ENCODE assay signal across 29 cellular contexts in genomic region chr6:67664942-67665341, GRCh38.
"Had no signal": no experiment of that assay in that cellular context is flagged by ENCODE, and none has a peak within 500 bp of the region (broad histone marks: within the 10 kb centered on the region; RNA-seq: fewer than 3 reads in every experiment).

No MANE protein-coding gene starts in this region.

- H3K27me3 ChIP-seq: stomach, suprapubic skin, testis, thyroid gland, tibial artery, tibial nerve, transverse colon, upper lobe of left lung, upper lobe of right lung, uterus, vagina had no signal

- H3K4me3 Mint-ChIP-seq: stimulated activated effector memory CD8-positive, alpha-beta T cell treated with anti-CD3 and anti-CD28 coated beads, Interleukin-12 subunit alpha, Interleukin-12 subunit beta, amount 100 ng/mL, for 72 hours; stimulated activated memory B cell treated with anti-CD40 and anti-IgM and Interleukin-4, amounts not matched to agents 10 μg/mL and 1 μg/mL and 100 μg/mL, for 72 hours; stimulated activated naive B cell treated with anti-CD40 and anti-IgM and Interleukin-4, amounts not matched to agents 10 μg/mL and 1 μg/mL and 100 μg/mL, for 72 hours; stimulated activated naive CD8-positive, alpha-beta T cell treated with anti-CD3 and anti-CD28 coated beads, Interleukin-15, amount 100 ng/mL, for 72 hours; stimulated activated naive CD8-positive, alpha-beta T cell treated with anti-CD3 and anti-CD28 coated beads, Interleukin-15, Interleukin-2, amounts not matched to agents 100 ng/mL and 50 ng/mL, for 24 hours; type B pancreatic cell had no signal

- H3K4me1 Mint-ChIP-seq: stimulated activated effector memory CD8-positive, alpha-beta T cell treated with anti-CD3 and anti-CD28 coated beads, Interleukin-12 subunit alpha, Interleukin-12 subunit beta, amount 100 ng/mL, for 72 hours; stimulated activated memory B cell treated with anti-CD40 and anti-IgM and Interleukin-4, amounts not matched to agents 10 μg/mL and 1 μg/mL and 100 μg/mL, for 72 hours; stimulated activated naive B cell treated with anti-CD40 and anti-IgM and Interleukin-4, amounts not matched to agents 10 μg/mL and 1 μg/mL and 100 μg/mL, for 72 hours; stimulated activated naive CD8-positive, alpha-beta T cell treated with anti-CD3 and anti-CD28 coated beads, Interleukin-15, amount 100 ng/mL, for 72 hours had no signal

- DNase-seq: stimulated activated CD4-positive, alpha-beta T cell treated with anti-CD3 and anti-CD28 coated beads, Interleukin-2, amount 100 ng/mL, for 48 hours; stimulated activated CD4-positive, alpha-beta T cell treated with anti-CD3 and anti-CD28 coated beads, Interleukin-4, amount 100 ng/mL, for 1 hour; stimulated activated CD4-positive, alpha-beta T cell treated with anti-CD3 and anti-CD28 coated beads, Interleukin-4, amount 100 ng/mL, for 24 hours; stimulated activated CD4-positive, alpha-beta T cell treated with anti-CD3 and anti-CD28 coated beads, Interleukin-4, amount 100 ng/mL, for 4 hours; stimulated activated CD8-positive, alpha-beta memory T cell treated with anti-CD3 and anti-CD28 coated beads, Interleukin-4, amount 100 ng/mL, for 48 hours; stimulated activated naive B cell treated with anti-CD40 and anti-IgM and Interleukin-4, amounts not matched to agents 10 μg/mL and 1 μg/mL and 100 μg/mL, for 72 hours; stimulated activated naive CD4-positive, alpha-beta T cell; stimulated activated naive CD4-positive, alpha-beta T cell treated with Interleukin-2 at 50 U/mL for 16 hours; stimulated activated naive CD8-positive, alpha-beta T cell treated with anti-CD3 and anti-CD28 coated beads, Interleukin-15, amount 100 ng/mL, for 72 hours; stimulated activated naive CD8-positive, alpha-beta T cell treated with anti-CD3 and anti-CD28 coated beads, Interleukin-15, Interleukin-2, amounts not matched to agents 100 U/mL and 50 U/mL, for 24 hours; stomach; substantia nigra; testis; thyroid gland; tibial artery; transverse colon; trophoblast cell; upper lobe of left lung; upper lobe of right lung; uterus had no signal

- H3K9me3 ChIP-seq: testis, thoracic aorta, thyroid gland, tibial artery, transverse colon, upper lobe of right lung, uterus, vagina had no signal

- H3K4me1 ChIP-seq: stomach, suprapubic skin, testis, thyroid gland, tibial artery, tibial nerve, transverse colon, upper lobe of left lung, upper lobe of right lung, uterus, vagina had no signal

- FAIRE-seq: urothelium cell line had no signal

- H3K27ac Mint-ChIP-seq: stimulated activated effector memory CD8-positive, alpha-beta T cell treated with anti-CD3 and anti-CD28 coated beads, Interleukin-12 subunit alpha, Interleukin-12 subunit beta, amount 100 ng/mL, for 72 hours; stimulated activated memory B cell treated with anti-CD40 and anti-IgM and Interleukin-4, amounts not matched to agents 10 μg/mL and 1 μg/mL and 100 μg/mL, for 72 hours; stimulated activated naive B cell treated with anti-CD40 and anti-IgM and Interleukin-4, amounts not matched to agents 10 μg/mL and 1 μg/mL and 100 μg/mL, for 72 hours; stimulated activated naive CD8-positive, alpha-beta T cell treated with anti-CD3 and anti-CD28 coated beads, Interleukin-15, amount 100 ng/mL, for 72 hours; stimulated activated naive CD8-positive, alpha-beta T cell treated with anti-CD3 and anti-CD28 coated beads, Interleukin-15, Interleukin-2, amounts not matched to agents 100 ng/mL and 50 ng/mL, for 24 hours; type B pancreatic cell had no signal

- H3K36me3 ChIP-seq: stomach, suprapubic skin, thoracic aorta, thyroid gland, tibial artery, tibial nerve, transverse colon, upper lobe of left lung, upper lobe of right lung, uterus, vagina had no signal

- H3K4me3 ChIP-seq: stomach, suprapubic skin, testis, thoracic aorta, thyroid gland, tibial artery, tibial nerve, transverse colon, upper lobe of left lung, upper lobe of right lung, uterus, vagina had no signal

- ATAC-seq: stimulated activated effector memory CD8-positive, alpha-beta T cell treated with anti-CD3 and anti-CD28 coated beads, Interleukin-12 subunit alpha, Interleukin-12 subunit beta, amount 100 ng/mL, for 72 hours; stimulated activated memory B cell treated with anti-CD40 and anti-IgM and Interleukin-4, amounts not matched to agents 10 μg/mL and 1 μg/mL and 100 μg/mL, for 72 hours; stimulated activated naive B cell treated with anti-CD40 and anti-IgM and Interleukin-4, amounts not matched to agents 10 μg/mL and 1 μg/mL and 100 μg/mL, for 72 hours; stimulated activated naive CD8-positive, alpha-beta T cell treated with anti-CD3 and anti-CD28 coated beads, Interleukin-15, amount 100 ng/mL, for 72 hours; stimulated activated naive CD8-positive, alpha-beta T cell treated with anti-CD3 and anti-CD28 coated beads, Interleukin-15, Interleukin-2, amounts not matched to agents 100 U/mL and 50 U/mL, for 24 hours; upper lobe of right lung had no signal

- H3K27ac ChIP-seq: stomach, suprapubic skin, testis, thoracic aorta, thyroid gland, tibial artery, tibial nerve, transverse colon, upper lobe of left lung, upper lobe of right lung, uterus, vagina had no signal

- H3K27me3 Mint-ChIP-seq: stimulated activated memory B cell treated with anti-CD40 and anti-IgM and Interleukin-4, amounts not matched to agents 10 μg/mL and 1 μg/mL and 100 μg/mL, for 72 hours; stimulated activated naive B cell treated with anti-CD40 and anti-IgM and Interleukin-4, amounts not matched to agents 10 μg/mL and 1 μg/mL and 100 μg/mL, for 72 hours; stimulated activated naive CD8-positive, alpha-beta T cell treated with anti-CD3 and anti-CD28 coated beads, Interleukin-15, amount 100 ng/mL, for 72 hours; stimulated activated naive CD8-positive, alpha-beta T cell treated with anti-CD3 and anti-CD28 coated beads, Interleukin-15, Interleukin-2, amounts not matched to agents 100 ng/mL and 50 ng/mL, for 24 hours; type B pancreatic cell had no signal

- H3K9me3 Mint-ChIP-seq: type B pancreatic cell had no signal

- H3K36me3 Mint-ChIP-seq: stimulated activated effector memory CD8-positive, alpha-beta T cell treated with anti-CD3 and anti-CD28 coated beads, Interleukin-12 subunit alpha, Interleukin-12 subunit beta, amount 100 ng/mL, for 72 hours; stimulated activated memory B cell treated with anti-CD40 and anti-IgM and Interleukin-4, amounts not matched to agents 10 μg/mL and 1 μg/mL and 100 μg/mL, for 72 hours; stimulated activated naive B cell treated with anti-CD40 and anti-IgM and Interleukin-4, amounts not matched to agents 10 μg/mL and 1 μg/mL and 100 μg/mL, for 72 hours; type B pancreatic cell had no signal
